Comparison of ENCODE assay signal across 1 cellular context in genomic region chr7:28647076-28647421, GRCh38.
TF ChIP-seq lines count a peak whose summit lies in the region.

No MANE protein-coding gene starts in this region.

TF ChIP-seq in K562, 482 proteins besides CTCF, POLR2A, EP300 and RAD21:
- TF ChIP-seq, protein P1, sequence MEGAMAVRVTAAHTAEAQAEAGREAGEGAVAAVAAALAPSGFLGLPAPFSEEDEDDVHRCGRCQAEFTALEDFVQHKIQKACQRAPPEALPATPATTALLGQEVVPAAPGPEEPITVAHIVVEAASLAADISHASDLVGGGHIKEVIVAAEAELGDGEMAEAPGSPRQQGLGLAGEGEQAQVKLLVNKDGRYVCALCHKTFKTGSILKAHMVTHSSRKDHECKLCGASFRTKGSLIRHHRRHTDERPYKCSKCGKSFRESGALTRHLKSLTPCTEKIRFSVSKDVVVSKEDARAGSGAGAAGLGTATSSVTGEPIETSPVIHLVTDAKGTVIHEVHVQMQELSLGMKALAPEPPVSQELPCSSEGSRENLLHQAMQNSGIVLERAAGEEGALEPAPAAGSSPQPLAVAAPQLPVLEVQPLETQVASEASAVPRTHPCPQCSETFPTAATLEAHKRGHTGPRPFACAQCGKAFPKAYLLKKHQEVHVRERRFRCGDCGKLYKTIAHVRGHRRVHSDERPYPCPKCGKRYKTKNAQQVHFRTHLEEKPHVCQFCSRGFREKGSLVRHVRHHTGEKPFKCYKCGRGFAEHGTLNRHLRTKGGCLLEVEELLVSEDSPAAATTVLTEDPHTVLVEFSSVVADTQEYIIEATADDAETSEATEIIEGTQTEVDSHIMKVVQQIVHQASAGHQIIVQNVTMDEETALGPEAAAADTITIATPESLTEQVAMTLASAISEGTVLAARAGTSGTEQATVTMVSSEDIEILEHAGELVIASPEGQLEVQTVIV (CRISPR knock-in tag; IDR thresholded peaks at IDR 0.05; ENCODE audit: borderline replicate concordance): no peak
- TF ChIP-seq CBX1 (IDR thresholded peaks at IDR 0.05; ENCODE audit: low read depth): no peak
- TF ChIP-seq NFE2L1 (tag; IDR thresholded peaks at IDR 0.05; ENCODE audit: borderline replicate concordance, low read depth): no peak
- TF ChIP-seq, protein P2, sequence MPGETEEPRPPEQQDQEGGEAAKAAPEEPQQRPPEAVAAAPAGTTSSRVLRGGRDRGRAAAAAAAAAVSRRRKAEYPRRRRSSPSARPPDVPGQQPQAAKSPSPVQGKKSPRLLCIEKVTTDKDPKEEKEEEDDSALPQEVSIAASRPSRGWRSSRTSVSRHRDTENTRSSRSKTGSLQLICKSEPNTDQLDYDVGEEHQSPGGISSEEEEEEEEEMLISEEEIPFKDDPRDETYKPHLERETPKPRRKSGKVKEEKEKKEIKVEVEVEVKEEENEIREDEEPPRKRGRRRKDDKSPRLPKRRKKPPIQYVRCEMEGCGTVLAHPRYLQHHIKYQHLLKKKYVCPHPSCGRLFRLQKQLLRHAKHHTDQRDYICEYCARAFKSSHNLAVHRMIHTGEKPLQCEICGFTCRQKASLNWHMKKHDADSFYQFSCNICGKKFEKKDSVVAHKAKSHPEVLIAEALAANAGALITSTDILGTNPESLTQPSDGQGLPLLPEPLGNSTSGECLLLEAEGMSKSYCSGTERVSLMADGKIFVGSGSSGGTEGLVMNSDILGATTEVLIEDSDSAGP (CRISPR knock-in tag; IDR thresholded peaks at IDR 0.05): no peak
- peak; percentile 7; the same call in 1 of the 2 replicates for TF ChIP-seq TAL1 (IDR thresholded peaks at IDR 0.05)
- TF ChIP-seq U2AF1 (optimal IDR thresholded peaks at IDR 0.05; ENCODE audit: low read depth, low read length): no peak
